Comparison of ENCODE assay signal across 35 cellular contexts in the genomic region with DNA sequence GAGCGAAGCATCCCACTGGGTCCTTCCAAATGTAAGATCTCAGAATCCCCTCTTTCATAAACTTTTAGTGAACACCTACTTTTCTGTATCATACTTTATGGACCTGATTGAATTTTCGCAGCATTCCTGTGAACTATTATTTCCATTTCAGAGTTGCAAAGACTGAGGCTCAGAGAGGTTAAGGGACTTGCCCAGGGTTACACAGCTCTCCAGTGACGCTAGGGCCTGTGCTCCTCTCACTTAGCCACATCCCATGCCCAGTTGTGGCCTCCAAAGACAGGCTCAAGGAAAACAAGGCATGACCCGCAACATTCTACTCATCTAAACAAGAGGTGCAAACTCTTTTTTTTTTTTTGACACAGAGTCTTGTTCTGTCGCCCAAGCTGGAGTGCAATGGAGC. TPM values are rescaled to one million over a fixed set of nuclear protein-coding genes. Genes with fewer than 3 reads are reported as not detected.
"Had no signal": no experiment of that assay in that cellular context is flagged by ENCODE, and none has a peak within 500 bp of the region (broad histone marks: within the 10 kb centered on the region; RNA-seq: fewer than 3 reads in every experiment).

No MANE protein-coding gene starts in this region.

- H3K36me3 Mint-ChIP-seq: activated naive CD4-positive, alpha-beta T cell treated with anti-CD3 and anti-CD28 coated beads, Interleukin-2, amount 10 ng/mL, durations not matched to agents 7 days and 5 days; activated naive CD8-positive, alpha-beta T cell; brain had no signal

- ATAC-seq: activated CD8-positive, alpha-beta T cell treated with anti-CD3 and anti-CD28 coated beads, Interleukin-2, amount 10 ng/mL, durations not matched to agents 7 days and 5 days; activated naive CD8-positive, alpha-beta T cell treated with anti-CD3 and anti-CD28 coated beads, Interleukin-2, amount 50 U/mL, for 24 hours; activated T-cell treated with anti-CD3 and anti-CD28 coated beads, Interleukin-2, amount 50 U/mL, for 4 hours had no signal

- H3K27me3 Mint-ChIP-seq: activated CD4-positive, alpha-beta T cell treated with anti-CD3 and anti-CD28 coated beads, Interleukin-2, amount 10 ng/mL, durations not matched to agents 7 days and 5 days; activated naive CD8-positive, alpha-beta T cell; activated naive CD8-positive, alpha-beta T cell treated with anti-CD3 and anti-CD28 coated beads, Interleukin-2, amount 50 U/mL, for 24 hours had no signal

- H3K9me3 ChIP-seq: MG63 had no signal

- DNase-seq: activated CD4-positive, alpha-beta T cell treated with anti-CD3 and anti-CD28 coated beads, Interleukin-2, amount 10 ng/mL, durations not matched to agents 7 days and 5 days; activated CD4-positive, alpha-beta T cell treated with anti-CD3 and anti-CD28 coated beads, Interleukin-2, amount 50 U/mL, for 48 hours; activated CD8-positive, alpha-beta memory T cell treated with anti-CD3 and anti-CD28 coated beads, Interleukin-2, amount 50 U/mL, for 4 hours; activated CD8-positive, alpha-beta T cell treated with anti-CD3 and anti-CD28 coated beads, Interleukin-2, amount 10 ng/mL, durations not matched to agents 7 days and 5 days; activated effector memory CD4-positive, alpha-beta T cell treated with Interleukin-2 at 50 U/mL for 16 hours; activated naive CD4-positive, alpha-beta T cell treated with anti-CD3 and anti-CD28 coated beads, Interleukin-2, amount 10 ng/mL, durations not matched to agents 7 days and 5 days; activated naive CD8-positive, alpha-beta T cell treated with anti-CD3 and anti-CD28 coated beads, Interleukin-2, amount 50 U/mL, for 24 hours; activated T-cell treated with anti-CD3 and anti-CD28 coated beads for 4 hours; activated T-cell treated with anti-CD3 and anti-CD28 coated beads, Interleukin-2, amount 50 U/mL, for 4 hours; anterior cingulate cortex; central memory CD4-positive, alpha-beta T cell; Kasumi-1; MG63; NCI-H1048; NCI-H1105 treated with DMSO at 0.1 percent for 48 hours; NCI-H1436; NCI-H1694; NCI-H1930; NCI-H2081 treated with DMSO at 0.1 percent for 48 hours; NCI-H226; NCI-H446 treated with DMSO at 0.1 percent for 48 hours; NCI-H524; PC-3; Right ventricle myocardium superior; SW 1271; T-helper 1 cell; T-helper 2 cell; T1000; WERI-Rb-1 had no signal

- H3K27ac Mint-ChIP-seq: activated CD4-positive, alpha-beta T cell treated with anti-CD3 and anti-CD28 coated beads, Interleukin-2, amount 10 ng/mL, durations not matched to agents 7 days and 5 days; activated CD8-positive, alpha-beta T cell treated with anti-CD3 and anti-CD28 coated beads, Interleukin-2, amount 10 ng/mL, durations not matched to agents 7 days and 5 days; activated naive CD8-positive, alpha-beta T cell; activated naive CD8-positive, alpha-beta T cell treated with anti-CD3 and anti-CD28 coated beads, Interleukin-2, amount 50 U/mL, for 24 hours; activated T-helper 1 cell treated with anti-CD3 and anti-CD28 coated beads, Interleukin-12 subunit alpha, Interleukin-12 subunit beta, Interleukin-2, Interleukin-4 antibody, amounts not matched to agents 30 ng/mL and 10 ng/mL and 1 ng/mL, durations not matched to agents 14 hours and 24 hours and 36 hours; brain had no signal

- H3K27me3 ChIP-seq: MG63 had no signal

- H3K9me3 Mint-ChIP-seq: activated CD4-positive, alpha-beta T cell treated with anti-CD3 and anti-CD28 coated beads, Interleukin-2, amount 10 ng/mL, durations not matched to agents 7 days and 5 days; activated naive CD4-positive, alpha-beta T cell treated with anti-CD3 and anti-CD28 coated beads, Interleukin-2, amount 10 ng/mL, durations not matched to agents 7 days and 5 days; activated naive CD8-positive, alpha-beta T cell treated with anti-CD3 and anti-CD28 coated beads, Interleukin-2, amount 50 U/mL, for 24 hours; activated T-cell treated with anti-CD3 and anti-CD28 coated beads, Interleukin-2, amount 50 U/mL, for 4 hours; activated T-helper 1 cell treated with anti-CD3 and anti-CD28 coated beads, Interleukin-12 subunit alpha, Interleukin-12 subunit beta, Interleukin-2, Interleukin-4 antibody, amounts not matched to agents 30 ng/mL and 10 ng/mL and 1 ng/mL, durations not matched to agents 14 hours and 24 hours and 36 hours had no signal

- H3K4me1 Mint-ChIP-seq: activated CD4-positive, alpha-beta T cell treated with anti-CD3 and anti-CD28 coated beads, Interleukin-2, amount 10 ng/mL, durations not matched to agents 7 days and 5 days; activated naive CD4-positive, alpha-beta T cell treated with anti-CD3 and anti-CD28 coated beads, Interleukin-2, amount 10 ng/mL, durations not matched to agents 7 days and 5 days; activated naive CD8-positive, alpha-beta T cell treated with anti-CD3 and anti-CD28 coated beads, Interleukin-2, amount 50 U/mL, for 24 hours; brain had no signal

- H3K36me3 ChIP-seq: MG63, WERI-Rb-1 had no signal

- H3K4me3 ChIP-seq: MG63 had no signal

- H3K27ac ChIP-seq: RWPE1, WERI-Rb-1 had no signal

- H3K4me3 Mint-ChIP-seq: activated CD4-positive, alpha-beta T cell treated with anti-CD3 and anti-CD28 coated beads, Interleukin-2, amount 10 ng/mL, durations not matched to agents 7 days and 5 days; activated CD8-positive, alpha-beta T cell treated with anti-CD3 and anti-CD28 coated beads, Interleukin-2, amount 10 ng/mL, durations not matched to agents 7 days and 5 days; activated naive CD4-positive, alpha-beta T cell treated with anti-CD3 and anti-CD28 coated beads, Interleukin-2, amount 10 ng/mL, durations not matched to agents 7 days and 5 days; activated naive CD8-positive, alpha-beta T cell; activated naive CD8-positive, alpha-beta T cell treated with anti-CD3 and anti-CD28 coated beads, Interleukin-2, amount 50 U/mL, for 24 hours; activated T-cell treated with anti-CD3 and anti-CD28 coated beads, Interleukin-2, amount 50 U/mL, for 4 hours; activated T-helper 1 cell treated with anti-CD3 and anti-CD28 coated beads, Interleukin-12 subunit alpha, Interleukin-12 subunit beta, Interleukin-2, Interleukin-4 antibody, amounts not matched to agents 30 ng/mL and 10 ng/mL and 1 ng/mL, durations not matched to agents 14 hours and 24 hours and 36 hours; brain had no signal

RNA-seq across cellular contexts. Expression of gene HNF1A, which starts 48.3 kb away (rescaled TPM):
- total RNA-seq: activated CD4-positive, alpha-beta T cell treated with anti-CD3 and anti-CD28 coated beads, Interleukin-2, amount 10 ng/mL, durations not matched to agents 7 days and 5 days; activated CD8-positive, alpha-beta T cell treated with anti-CD3 and anti-CD28 coated beads, Interleukin-2, amount 10 ng/mL, durations not matched to agents 7 days and 5 days; activated T-cell treated with anti-CD3 and anti-CD28 coated beads, Interleukin-2, amount 50 U/mL, for 4 hours; activated T-helper 1 cell treated with anti-CD3 and anti-CD28 coated beads, Interleukin-12 subunit alpha, Interleukin-12 subunit beta, Interleukin-2, Interleukin-4 antibody, amounts not matched to agents 30 ng/mL and 10 ng/mL and 1 ng/mL, durations not matched to agents 14 hours and 24 hours and 36 hours; bronchial epithelial cell; cerebellum; PC-3; Right ventricle myocardium superior had no signal
